14 cellular contexts compared by ENCODE assay signal in genomic region chr6:151916680-151917164, GRCh38.
DNase-seq lines count a peak whose midpoint lies in the region; ATAC-seq and TF ChIP-seq lines count a peak whose summit lies in the region.
"Had no signal": no experiment of that assay in that cellular context is flagged by ENCODE, and none has a peak within 500 bp of the region (broad histone marks: within the 10 kb centered on the region; RNA-seq: fewer than 3 reads in every experiment).

No MANE protein-coding gene starts in this region.

- H3K4me2 ChIP-seq in mammary epithelial cell (ENCODE audit: insufficient read depth, low read depth, low read length) (peak overlapping the region; percentile 58), mesenchymal stem cell (ENCODE audit: low read length, poor library complexity, severe bottlenecking) (no peak overlapping the region)
- H3K4me2 ChIP-seq: SK-N-SH had no signal

- H2BK15ac ChIP-seq in mesenchymal stem cell (ENCODE audit: low read depth, poor library complexity, severe bottlenecking): no peak overlapping the region

- no peak overlapping the region for H2AK5ac ChIP-seq in mesenchymal stem cell (ENCODE audit: low read length, severe bottlenecking)

- POLR2A ChIA-PET in T-cell (lab: Charles Lee): no interaction called here

- no peak overlapping the region for H2BK120ac ChIP-seq in mesenchymal stem cell (ENCODE audit: low read depth, low read length)

- H3K9ac ChIP-seq in mammary epithelial cell (ENCODE audit: insufficient read depth, low read length) (no peak overlapping the region), mesenchymal stem cell (ENCODE audit: low read length) (peak overlapping the region; percentile 50)
- H3K9ac ChIP-seq: SK-N-SH had no signal

- no peaks in the 10 kb centered on the region for H3K27me3 Mint-ChIP-seq in T-cell

- H3K4me3 ChIP-seq in left ventricle myocardium inferior: no peak overlapping the region
- no peak overlapping the region for H3K4me3 ChIP-seq in mammary epithelial cell (replicated peaks in 1 of 3; ENCODE audit: insufficient read depth in 1 of 3, low read depth in 2 of 3, low read length in 3 of 3)
- no peak overlapping the region for H3K4me3 ChIP-seq in mesenchymal stem cell (ENCODE audit: insufficient read depth in 1 of 2, low read depth in 1 of 2, low read length in 2 of 2)

- H3K27ac ChIP-seq in left ventricle myocardium inferior (replicated peaks): no peak overlapping the region
- peak overlapping the region; percentile 93 for H3K27ac ChIP-seq in mammary epithelial cell (ENCODE audit: insufficient read depth, low read depth, low read length)
- H3K27ac ChIP-seq in mesenchymal stem cell (ENCODE audit: low read length, poor library complexity, severe bottlenecking): no peak overlapping the region
- H3K27ac ChIP-seq: 22Rv1 had no signal

- no peaks in the 10 kb centered on the region for H4K20me1 ChIP-seq in mammary epithelial cell (ENCODE audit: insufficient read depth, low read length)

- in situ Hi-C loops in mammary epithelial cell (cut with MboI; ENCODE audit: low sequenced_read_pairs in 2 of 2): no loop called here

- no peaks in the 10 kb centered on the region for H3K36me3 Mint-ChIP-seq in T-cell

- no peaks in the 10 kb centered on the region for H3K27me3 ChIP-seq in left ventricle myocardium inferior (ENCODE audit: low read depth)
- H3K27me3 ChIP-seq in mammary epithelial cell (ENCODE audit: insufficient read depth, low read length): no peaks in the 10 kb centered on the region
- H3K27me3 ChIP-seq in mesenchymal stem cell (ENCODE audit: control insufficient read depth in 1 of 2, insufficient read depth in 1 of 2, low read length in 2 of 2): no peaks in the 10 kb centered on the region

- no peaks in the 10 kb centered on the region for H3K79me2 ChIP-seq in mammary epithelial cell (ENCODE audit: insufficient read depth, low read length)

- H3K36me3 ChIP-seq in left ventricle myocardium inferior: no peaks in the 10 kb centered on the region
- H3K36me3 ChIP-seq in mammary epithelial cell (ENCODE audit: insufficient read depth, low read length): no peaks in the 10 kb centered on the region
- no peaks in the 10 kb centered on the region for H3K36me3 ChIP-seq in mesenchymal stem cell (ENCODE audit: control insufficient read depth in 1 of 2, insufficient read depth in 2 of 2, low read depth in 1 of 2, low read length in 2 of 2)

- H3K4me1 Mint-ChIP-seq in T-cell: no peaks in the 10 kb centered on the region

- no peak overlapping the region for H3K18ac ChIP-seq in mesenchymal stem cell (ENCODE audit: low read depth in 1 of 2, low read length in 2 of 2)

- ATAC-seq in left ventricle myocardium superior: peak; percentile 28
- no peak for ATAC-seq in T-cell (replicated peaks in 1 of 4)
- ATAC-seq: activated CD4-positive, CD25-positive, alpha-beta regulatory T cell treated with anti-CD3 and anti-CD28 coated beads, Interleukin-2, amount 50 U/mL, for 24 hours; activated T-cell treated with anti-CD3 and anti-CD28 coated beads, Interleukin-2, amount 50 U/mL, for 72 hours had no signal

- intact Hi-C loops in left ventricle myocardium superior (cut with micrococcal nuclease) (no loop called here), left ventricle myocardium inferior (cut with micrococcal nuclease) (no loop called here), mammary epithelial cell (cut with micrococcal nuclease) (loop anchor here (2.0 kb wide), 1 partner anchor 152 kb away; no protein-coding TSS in a partner anchor)

- dilution Hi-C loops in mammary epithelial cell (cut with HindIII; ENCODE audit: low sequenced_read_pairs): no loop called here

- no peak overlapping the region for H3K14ac ChIP-seq in mesenchymal stem cell (ENCODE audit: low read length in 2 of 2)

- CTCF ChIA-PET in mammary epithelial cell (lab: Charles Lee; ENCODE audit: low non-redundant PET) (no interaction called here), T-cell (lab: Charles Lee) (no interaction called here)

- H3K4me1 ChIP-seq in left ventricle myocardium inferior (no peaks in the 10 kb centered on the region), mammary epithelial cell (ENCODE audit: insufficient read depth, low read length) (peaks cover 39% of the 10 kb centered on the region), mesenchymal stem cell (ENCODE audit: control insufficient read depth, insufficient read depth, low read depth, low read length) (no peaks in the 10 kb centered on the region)

- H3K4ac ChIP-seq in mesenchymal stem cell (ENCODE audit: low read depth in 1 of 2, low read length in 2 of 2): no peak overlapping the region

- DNase-seq in left ventricle myocardium superior (no peak), left ventricle myocardium inferior (no peak), mammary epithelial cell (peak; percentile 99), mesenchymal stem cell (peak; percentile 52), T-cell (no peak), NCI-H524 (lab: John Stamatoyannopoulos, UW) (no peak)
- no peak for DNase-seq in effector CD4-positive, alpha-beta T cell
- no peak for DNase-seq in activated CD4-positive, alpha-beta T cell treated with anti-CD3 and anti-CD28 coated beads, Interleukin-2, amount 50 U/mL, for 1 hour
- DNase-seq: activated T-cell treated with anti-CD3 and anti-CD28 coated beads, Interleukin-2, amount 50 U/mL, for 72 hours; Calu3; NCI-H774; SK-N-SH had no signal

- H3K9me3 Mint-ChIP-seq in T-cell: peaks cover 0 to 4% (median 4%) of the 10 kb centered on the region in 3 donors

- no peak overlapping the region for H2BK5ac ChIP-seq in mesenchymal stem cell (ENCODE audit: low read depth, low read length, poor library complexity, severe bottlenecking)

- H3K27ac Mint-ChIP-seq in T-cell: no peak overlapping the region
- H3K27ac Mint-ChIP-seq: activated T-cell treated with anti-CD3 and anti-CD28 coated beads, Interleukin-2, amount 50 U/mL, for 72 hours had no signal

- no peak overlapping the region for H4K91ac ChIP-seq in mesenchymal stem cell (ENCODE audit: low read length)

- no peak overlapping the region for H4K8ac ChIP-seq in mesenchymal stem cell (ENCODE audit: low read length)

- no TSS peak for BruUV-seq in mammary epithelial cell (replicated peaks; lab: Mats Ljungman, UMichigan)

- H2AFZ ChIP-seq in mammary epithelial cell (ENCODE audit: low read depth, low read length) (peak overlapping the region; percentile 78), mesenchymal stem cell (ENCODE audit: low read depth, low read length) (no peak overlapping the region)

- H2BK12ac ChIP-seq in mesenchymal stem cell (ENCODE audit: low read length in 2 of 2): no peak overlapping the region

- TF ChIP-seq CTCF in left ventricle myocardium inferior (IDR thresholded peaks at IDR 0.05; ENCODE audit: borderline replicate concordance): no peak
- no peak for TF ChIP-seq CTCF in mammary epithelial cell (conservative IDR thresholded peaks at IDR 0.05 in 1 of 2, IDR thresholded peaks at IDR 0.05 in 1 of 2; ENCODE audit: extremely low read depth in 1 of 2, insufficient read depth in 1 of 2, low read depth in 1 of 2, low read length in 2 of 2)

- 0% methylated on average over 3 of the region's 3 CpGs for WGBS in mammary epithelial cell (ENCODE audit: low coverage, missing lambda C conversion rate)
- 88% methylated on average over 3 of the region's 3 CpGs for WGBS in mesenchymal stem cell

- no peaks in the 10 kb centered on the region for H3K79me1 ChIP-seq in mesenchymal stem cell (replicated peaks; ENCODE audit: low read length, poor library complexity, severe bottlenecking)

- H3K9me3 ChIP-seq in left ventricle myocardium inferior (replicated peaks) (peaks cover 8% of the 10 kb centered on the region), mammary epithelial cell (replicated peaks; ENCODE audit: insufficient read depth, low read length) (no peaks in the 10 kb centered on the region), mesenchymal stem cell (ENCODE audit: control insufficient read depth, low read length) (no peaks in the 10 kb centered on the region)
- H3K9me3 ChIP-seq: SK-N-SH had no signal

- no peak overlapping the region for H3K23ac ChIP-seq in mesenchymal stem cell (ENCODE audit: low read length in 2 of 2)

- H3K4me3 Mint-ChIP-seq in T-cell: no peak overlapping the region
- H3K4me3 Mint-ChIP-seq: activated T-cell treated with anti-CD3 and anti-CD28 coated beads, Interleukin-2, amount 50 U/mL, for 72 hours had no signal

Comparison
In these comparisons a context has a peak if more than half of its experiments do, and no peak if none do; other contexts are left out.
1. DNase-seq: peak in mammary epithelial cell (single experiment) and mesenchymal stem cell (single experiment); none in left ventricle myocardium superior (single experiment), left ventricle myocardium inferior (single experiment), T-cell (0 of 34), effector CD4-positive, alpha-beta T cell (single experiment), activated CD4-positive, alpha-beta T cell treated with anti-CD3 and anti-CD28 coated beads, Interleukin-2, amount 50 U/mL, for 1 hour (single experiment) and NCI-H524 (0 of 2).